20 cellular contexts compared by ENCODE assay signal in the genomic region with DNA sequence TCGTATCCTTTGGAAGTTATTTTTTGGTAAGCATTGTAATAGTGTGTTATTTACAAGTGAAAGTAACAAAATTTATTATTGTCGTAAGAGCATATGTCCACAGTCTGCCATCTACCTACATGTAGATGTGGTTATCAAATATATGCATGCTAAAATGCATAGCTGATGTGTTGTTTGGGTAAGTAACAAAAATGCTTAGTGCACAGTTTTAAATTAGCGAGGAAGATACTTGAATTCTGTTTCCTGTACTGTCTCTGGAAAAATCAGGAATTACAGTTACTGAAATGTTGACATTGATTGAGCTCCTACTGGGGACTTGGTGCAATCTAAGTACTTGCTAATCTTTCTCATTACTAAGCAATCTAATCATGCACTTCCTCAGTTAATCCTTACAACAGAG. TPM values are rescaled to one million over a fixed set of nuclear protein-coding genes. Genes with fewer than 3 reads are reported as not detected.
DNase-seq lines count a peak whose midpoint lies in the region; ATAC-seq, FAIRE-seq and TF ChIP-seq lines count a peak whose summit lies in the region.
"Had no signal": no experiment of that assay in that cellular context is flagged by ENCODE, and none has a peak within 500 bp of the region (broad histone marks: within the 10 kb centered on the region; RNA-seq: fewer than 3 reads in every experiment).

No MANE protein-coding gene starts in this region.

- no peaks in the 10 kb centered on the region for H3K4me1 ChIP-seq in hepatocyte (ENCODE audit: insufficient read depth)

- no peak overlapping the region for H3K27ac ChIP-seq in hepatocyte
- H3K27ac ChIP-seq: C4-2B, KMS-11 had no signal

- H3K27me3 ChIP-seq in hepatocyte, result no peaks in the 10 kb centered on the region

- H2AFZ ChIP-seq in hepatocyte, result no peak overlapping the region

- no peaks in the 10 kb centered on the region for H3K79me2 ChIP-seq in hepatocyte

- no peak overlapping the region for H3K4me3 ChIP-seq in hepatocyte

- TF ChIP-seq CTCF in D721Med (IDR thresholded peaks at IDR 0.05; ENCODE audit: insufficient read depth, missing control alignments) (no peak), hepatocyte (IDR thresholded peaks at IDR 0.05; ENCODE audit: poor library complexity) (no peak)

- no peaks in the 10 kb centered on the region for H4K20me1 ChIP-seq in hepatocyte (ENCODE audit: insufficient read depth, poor library complexity, severe bottlenecking)

- no peaks in the 10 kb centered on the region for H3K36me3 ChIP-seq in hepatocyte (replicated peaks; ENCODE audit: insufficient read depth, low read depth)

- ATAC-seq in GM19455 (IDR thresholded peaks at IDR 0.05; ENCODE audit: unreplicated experiment) (no peak), GM19351 (IDR thresholded peaks at IDR 0.05; ENCODE audit: unreplicated experiment) (no peak)
- ATAC-seq: HCT116 had no signal

- no peak overlapping the region for H3K4me2 ChIP-seq in hepatocyte
- H3K4me2 ChIP-seq: KMS-11 had no signal

- no peak for DNase-seq in D721Med (ENCODE audit: insufficient read length, low spot score)
- peak; percentile 36 for DNase-seq in NCI-H524 treated with DMSO at 0.1 percent for 48 hours (lab: John Stamatoyannopoulos, UW)
- peak; percentile 21 for DNase-seq in OCI-M1 (lab: John Stamatoyannopoulos, UW)
- no peak for DNase-seq in hepatocyte (ENCODE audit: low spot score)
- no peak for DNase-seq in activated naive CD4-positive, alpha-beta T cell treated with Interleukin-2 at 50 U/mL for 16 hours
- DNase-seq: AML-193; Calu3; CD4-positive, alpha-beta T cell; GOT3; H7 had no signal

- WGBS in hepatocyte (ENCODE audit: low lambda C conversion rate, missing lambda C conversion rate), result 95% methylated on average over 3 of the region's 3 CpGs

- H3K9me2 ChIP-seq in hepatocyte (replicated peaks; ENCODE audit: insufficient read depth), result no peaks in the 10 kb centered on the region

- FAIRE-seq in D721Med (lab: Jason Lieb, UNC), result peak; percentile 99
- FAIRE-seq: A204.1, G401.6, GM12891, GM18507 had no signal

- no peaks in the 10 kb centered on the region for H3K9me3 ChIP-seq in hepatocyte (ENCODE audit: low read depth)

RNA-seq across cellular contexts. Expression of a gene that starts 14.3 kb away (rescaled TPM):
- 0.07 TPM in 1 of 2 replicates, not detected in the other for total RNA-seq in hepatocyte
- polyA plus RNA-seq in hepatocyte, result not detected in 2 replicates
- total RNA-seq: Calu3, H7 had no signal
- polyA plus RNA-seq: BJ had no signal

RNA-seq across cellular contexts. Expression of a gene that starts 26.2 kb away (rescaled TPM):
- 20.9 and 21.1 TPM in 2 replicates for total RNA-seq in hepatocyte
- 3.9 and 4.4 TPM in 2 replicates for polyA plus RNA-seq in hepatocyte

RNA-seq across cellular contexts. Expression of a gene that starts 26.2 kb away (rescaled TPM):
- total RNA-seq in hepatocyte, result 39.6 and 40.0 TPM in 2 replicates
- 73.2 and 75.8 TPM in 2 replicates for polyA plus RNA-seq in hepatocyte

Comparison
In these comparisons a context has a peak if more than half of its experiments do, and no peak if none do; other contexts are left out.
1. DNase-seq: peak in NCI-H524 treated with DMSO at 0.1 percent for 48 hours (single experiment) and OCI-M1 (single experiment); none in D721Med (single experiment), hepatocyte (single experiment) and activated naive CD4-positive, alpha-beta T cell treated with Interleukin-2 at 50 U/mL for 16 hours (single experiment).